Comparison of ENCODE assay signal across 1 cellular context in the genomic region with DNA sequence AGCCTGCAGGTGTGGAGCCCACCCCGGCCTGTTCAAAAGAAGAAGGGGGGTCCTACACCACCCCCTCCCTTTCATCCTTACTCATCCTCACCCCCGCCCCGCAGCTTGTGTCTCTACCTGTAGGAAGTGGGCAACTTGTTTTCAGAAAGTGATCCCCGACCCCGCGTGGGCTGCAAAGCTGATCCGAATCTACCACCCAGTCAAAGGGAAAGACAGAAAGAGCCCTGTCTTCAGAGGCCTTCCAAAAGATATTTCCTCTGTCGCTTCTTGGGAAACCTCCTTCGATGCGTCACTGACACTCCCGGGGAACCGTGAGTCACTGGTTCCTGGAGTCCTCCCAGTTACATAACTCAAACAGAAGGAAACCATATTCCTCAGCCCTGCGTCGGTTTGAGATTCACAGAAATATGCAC.
A peak's percentile ranks its signal among the peaks of the same experiment; 100 is the strongest.
TF ChIP-seq lines count a peak whose summit lies in the region.

No MANE protein-coding gene starts in this region.

TF ChIP-seq in K562, 482 proteins besides CTCF, POLR2A, EP300 and RAD21:
- peak; percentile 78 for TF ChIP-seq FOSL1 (tag; conservative IDR thresholded peaks at IDR 0.05)
TF ChIP-seq in K562: peak in this region for 1; not testable (repeated sequence) for 481.
